In genomic region chr16:67279296-67280089, GRCh38 we compare ENCODE assay signal across 1 cellular context.
TF ChIP-seq lines count a peak whose summit lies in the region.

A gene with protein sequence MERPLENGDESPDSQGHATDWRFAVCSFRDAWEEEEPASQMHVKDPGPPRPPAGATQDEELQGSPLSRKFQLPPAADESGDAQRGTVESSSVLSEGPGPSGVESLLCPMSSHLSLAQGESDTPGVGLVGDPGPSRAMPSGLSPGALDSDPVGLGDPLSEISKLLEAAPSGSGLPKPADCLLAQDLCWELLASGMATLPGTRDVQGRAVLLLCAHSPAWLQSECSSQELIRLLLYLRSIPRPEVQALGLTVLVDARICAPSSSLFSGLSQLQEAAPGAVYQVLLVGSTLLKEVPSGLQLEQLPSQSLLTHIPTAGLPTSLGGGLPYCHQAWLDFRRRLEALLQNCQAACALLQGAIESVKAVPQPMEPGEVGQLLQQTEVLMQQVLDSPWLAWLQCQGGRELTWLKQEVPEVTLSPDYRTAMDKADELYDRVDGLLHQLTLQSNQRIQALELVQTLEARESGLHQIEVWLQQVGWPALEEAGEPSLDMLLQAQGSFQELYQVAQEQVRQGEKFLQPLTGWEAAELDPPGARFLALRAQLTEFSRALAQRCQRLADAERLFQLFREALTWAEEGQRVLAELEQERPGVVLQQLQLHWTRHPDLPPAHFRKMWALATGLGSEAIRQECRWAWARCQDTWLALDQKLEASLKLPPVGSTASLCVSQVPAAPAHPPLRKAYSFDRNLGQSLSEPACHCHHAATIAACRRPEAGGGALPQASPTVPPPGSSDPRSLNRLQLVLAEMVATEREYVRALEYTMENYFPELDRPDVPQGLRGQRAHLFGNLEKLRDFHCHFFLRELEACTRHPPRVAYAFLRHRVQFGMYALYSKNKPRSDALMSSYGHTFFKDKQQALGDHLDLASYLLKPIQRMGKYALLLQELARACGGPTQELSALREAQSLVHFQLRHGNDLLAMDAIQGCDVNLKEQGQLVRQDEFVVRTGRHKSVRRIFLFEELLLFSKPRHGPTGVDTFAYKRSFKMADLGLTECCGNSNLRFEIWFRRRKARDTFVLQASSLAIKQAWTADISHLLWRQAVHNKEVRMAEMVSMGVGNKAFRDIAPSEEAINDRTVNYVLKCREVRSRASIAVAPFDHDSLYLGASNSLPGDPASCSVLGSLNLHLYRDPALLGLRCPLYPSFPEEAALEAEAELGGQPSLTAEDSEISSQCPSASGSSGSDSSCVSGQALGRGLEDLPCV (plus strand): TSS chr16:67279532. CDS start chr16:67280045, 513 bp downstream.

TF ChIP-seq in HEK293, 187 proteins besides CTCF, POLR2A, EP300 and RAD21 (continued from another document and continues in another):
- TF ChIP-seq ZNF561 (tag by site-specific recombination; IDR thresholded peaks at IDR 0.05; ENCODE audit: borderline replicate concordance), result peak; percentile 56; the same call in 1 of the 2 replicates
- TF ChIP-seq ZNF596 (tag by site-specific recombination; IDR thresholded peaks at IDR 0.05), result peak; percentile 61; the same call in 1 of the 2 replicates
- TF ChIP-seq SP7 (tag by site-specific recombination; IDR thresholded peaks at IDR 0.05), result no peak
- no peak for TF ChIP-seq ZBTB48 (tag by site-specific recombination; IDR thresholded peaks at IDR 0.05)
- no peak for TF ChIP-seq ZNF658 (tag by site-specific recombination; IDR thresholded peaks at IDR 0.05)
- TF ChIP-seq ZNF114 (tag by site-specific recombination; IDR thresholded peaks at IDR 0.05), result no peak
- TF ChIP-seq ZNF692 (tag by site-specific recombination; IDR thresholded peaks at IDR 0.05), result peak; percentile 38; the same call in 1 of the 2 replicates
- TF ChIP-seq ZNF202 (tag by site-specific recombination; IDR thresholded peaks at IDR 0.05; ENCODE audit: borderline replicate concordance), result no peak
- TF ChIP-seq GLIS1 (tag by site-specific recombination; IDR thresholded peaks at IDR 0.05), result no peak
- TF ChIP-seq, protein P1, sequence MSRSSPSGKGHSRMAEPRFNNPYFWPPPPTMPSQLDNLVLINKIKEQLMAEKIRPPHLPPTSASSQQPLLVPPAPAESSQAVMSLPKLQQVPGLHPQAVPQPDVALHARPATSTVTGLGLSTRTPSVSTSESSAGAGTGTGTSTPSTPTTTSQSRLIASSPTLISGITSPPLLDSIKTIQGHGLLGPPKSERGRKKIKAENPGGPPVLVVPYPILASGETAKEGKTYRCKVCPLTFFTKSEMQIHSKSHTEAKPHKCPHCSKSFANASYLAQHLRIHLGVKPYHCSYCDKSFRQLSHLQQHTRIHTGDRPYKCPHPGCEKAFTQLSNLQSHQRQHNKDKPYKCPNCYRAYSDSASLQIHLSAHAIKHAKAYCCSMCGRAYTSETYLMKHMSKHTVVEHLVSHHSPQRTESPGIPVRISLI (tag by site-specific recombination; IDR thresholded peaks at IDR 0.05), result no peak
- no peak for TF ChIP-seq ZNF354C (tag by site-specific recombination; IDR thresholded peaks at IDR 0.05; ENCODE audit: borderline replicate concordance, low read depth)
- no peak for TF ChIP-seq IKZF3 (tag by site-specific recombination; IDR thresholded peaks at IDR 0.05)
- TF ChIP-seq ZNF174 (tag by site-specific recombination; IDR thresholded peaks at IDR 0.05), result peak; percentile 85
- TF ChIP-seq TSHZ1 (tag by site-specific recombination; IDR thresholded peaks at IDR 0.05; ENCODE audit: borderline replicate concordance), result no peak
- no peak for TF ChIP-seq ZNF112 (tag by site-specific recombination; IDR thresholded peaks at IDR 0.05)
- TF ChIP-seq ZNF660 (tag by site-specific recombination; IDR thresholded peaks at IDR 0.05), result peak; percentile 73
- no peak for TF ChIP-seq ZSCAN16 (tag by site-specific recombination; IDR thresholded peaks at IDR 0.05)
- no peak for TF ChIP-seq ZNF558 (tag by site-specific recombination; IDR thresholded peaks at IDR 0.05)
- TF ChIP-seq, protein P2, sequence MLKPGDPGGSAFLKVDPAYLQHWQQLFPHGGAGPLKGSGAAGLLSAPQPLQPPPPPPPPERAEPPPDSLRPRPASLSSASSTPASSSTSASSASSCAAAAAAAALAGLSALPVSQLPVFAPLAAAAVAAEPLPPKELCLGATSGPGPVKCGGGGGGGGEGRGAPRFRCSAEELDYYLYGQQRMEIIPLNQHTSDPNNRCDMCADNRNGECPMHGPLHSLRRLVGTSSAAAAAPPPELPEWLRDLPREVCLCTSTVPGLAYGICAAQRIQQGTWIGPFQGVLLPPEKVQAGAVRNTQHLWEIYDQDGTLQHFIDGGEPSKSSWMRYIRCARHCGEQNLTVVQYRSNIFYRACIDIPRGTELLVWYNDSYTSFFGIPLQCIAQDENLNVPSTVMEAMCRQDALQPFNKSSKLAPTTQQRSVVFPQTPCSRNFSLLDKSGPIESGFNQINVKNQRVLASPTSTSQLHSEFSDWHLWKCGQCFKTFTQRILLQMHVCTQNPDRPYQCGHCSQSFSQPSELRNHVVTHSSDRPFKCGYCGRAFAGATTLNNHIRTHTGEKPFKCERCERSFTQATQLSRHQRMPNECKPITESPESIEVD (tag by site-specific recombination; IDR thresholded peaks at IDR 0.05), result no peak
- TF ChIP-seq ZBTB8A (tag by site-specific recombination; IDR thresholded peaks at IDR 0.05), result no peak
- no peak for TF ChIP-seq ZNF169 (tag by site-specific recombination; IDR thresholded peaks at IDR 0.05)
- TF ChIP-seq, protein P3, sequence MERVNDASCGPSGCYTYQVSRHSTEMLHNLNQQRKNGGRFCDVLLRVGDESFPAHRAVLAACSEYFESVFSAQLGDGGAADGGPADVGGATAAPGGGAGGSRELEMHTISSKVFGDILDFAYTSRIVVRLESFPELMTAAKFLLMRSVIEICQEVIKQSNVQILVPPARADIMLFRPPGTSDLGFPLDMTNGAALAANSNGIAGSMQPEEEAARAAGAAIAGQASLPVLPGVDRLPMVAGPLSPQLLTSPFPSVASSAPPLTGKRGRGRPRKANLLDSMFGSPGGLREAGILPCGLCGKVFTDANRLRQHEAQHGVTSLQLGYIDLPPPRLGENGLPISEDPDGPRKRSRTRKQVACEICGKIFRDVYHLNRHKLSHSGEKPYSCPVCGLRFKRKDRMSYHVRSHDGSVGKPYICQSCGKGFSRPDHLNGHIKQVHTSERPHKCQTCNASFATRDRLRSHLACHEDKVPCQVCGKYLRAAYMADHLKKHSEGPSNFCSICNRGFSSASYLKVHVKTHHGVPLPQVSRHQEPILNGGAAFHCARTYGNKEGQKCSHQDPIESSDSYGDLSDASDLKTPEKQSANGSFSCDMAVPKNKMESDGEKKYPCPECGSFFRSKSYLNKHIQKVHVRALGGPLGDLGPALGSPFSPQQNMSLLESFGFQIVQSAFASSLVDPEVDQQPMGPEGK (tag by site-specific recombination; IDR thresholded peaks at IDR 0.05), result no peak
- TF ChIP-seq ZNF677 (tag by site-specific recombination; IDR thresholded peaks at IDR 0.05), result no peak
- TF ChIP-seq ZNF707 (tag by site-specific recombination; IDR thresholded peaks at IDR 0.05), result no peak
- peak; percentile 92; the same call in 1 of the 2 replicates for TF ChIP-seq ZNF777 (tag by site-specific recombination; IDR thresholded peaks at IDR 0.05; ENCODE audit: borderline replicate concordance)
- no peak for TF ChIP-seq ZNF518A (tag by site-specific recombination; conservative IDR thresholded peaks at IDR 0.05; ENCODE audit: low read depth)
- TF ChIP-seq, protein P4, sequence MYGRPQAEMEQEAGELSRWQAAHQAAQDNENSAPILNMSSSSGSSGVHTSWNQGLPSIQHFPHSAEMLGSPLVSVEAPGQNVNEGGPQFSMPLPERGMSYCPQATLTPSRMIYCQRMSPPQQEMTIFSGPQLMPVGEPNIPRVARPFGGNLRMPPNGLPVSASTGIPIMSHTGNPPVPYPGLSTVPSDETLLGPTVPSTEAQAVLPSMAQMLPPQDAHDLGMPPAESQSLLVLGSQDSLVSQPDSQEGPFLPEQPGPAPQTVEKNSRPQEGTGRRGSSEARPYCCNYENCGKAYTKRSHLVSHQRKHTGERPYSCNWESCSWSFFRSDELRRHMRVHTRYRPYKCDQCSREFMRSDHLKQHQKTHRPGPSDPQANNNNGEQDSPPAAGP (tag by site-specific recombination; IDR thresholded peaks at IDR 0.05), result no peak
- no peak for TF ChIP-seq ZNF133 (tag by site-specific recombination; IDR thresholded peaks at IDR 0.05)
- peak; percentile 66; the same call in 1 of the 2 replicates for TF ChIP-seq ZNF76 (tag by site-specific recombination; IDR thresholded peaks at IDR 0.05; ENCODE audit: borderline replicate concordance, low read depth)
- TF ChIP-seq ZNF18 (tag by site-specific recombination; IDR thresholded peaks at IDR 0.05), result no peak
- no peak for TF ChIP-seq ZBTB21 (tag by site-specific recombination; IDR thresholded peaks at IDR 0.05)
